In genomic region chr13:98321356-98321755, GRCh38 we compare ENCODE assay signal across 3 cellular contexts.
TF ChIP-seq lines count a peak whose summit lies in the region.

No MANE protein-coding gene starts in this region.

TF ChIP-seq in SK-N-SH treated with all-trans-retinoic acid at 6 μM for 48 hours, 23 proteins besides CTCF, POLR2A, EP300 and RAD21:
- TF ChIP-seq ZNF8 (CRISPR knock-in tag; IDR thresholded peaks at IDR 0.05) (peak; percentile 47; the same call in 1 of the 2 replicates), ZFP3 (CRISPR knock-in tag; IDR thresholded peaks at IDR 0.05) (no peak)

TF ChIP-seq in SK-N-SH, 30 proteins besides CTCF, POLR2A, EP300 and RAD21:
- TF ChIP-seq PBX3 (IDR thresholded peaks at IDR 0.05) (no peak), RXRA (IDR thresholded peaks at IDR 0.05; ENCODE audit: borderline replicate concordance, low read depth) (no peak), MXI1 (IDR thresholded peaks at IDR 0.05; ENCODE audit: low read depth, low read length) (no peak), TEAD4 (IDR thresholded peaks at IDR 0.05; ENCODE audit: borderline replicate concordance, insufficient read depth) (no peak)
TF ChIP-seq in SK-N-SH: peak in this region for 0.

TF ChIP-seq in H1, 55 proteins besides CTCF, POLR2A, EP300 and RAD21:
- TF ChIP-seq RFX5 (IDR thresholded peaks at IDR 0.05; ENCODE audit: borderline replicate concordance, low read depth, low read length) (no peak), E2F6 (IDR thresholded peaks at IDR 0.05) (no peak), SIRT6 (IDR thresholded peaks at IDR 0.05; ENCODE audit: low read length) (no peak), SRF (IDR thresholded peaks at IDR 0.05; ENCODE audit: low read depth, low read length) (no peak), POU5F1 (IDR thresholded peaks at IDR 0.05; ENCODE audit: low read depth, low read length) (no peak), ATF2 (IDR thresholded peaks at IDR 0.05; ENCODE audit: low read length) (no peak), CTBP2 (IDR thresholded peaks at IDR 0.05; ENCODE audit: borderline replicate concordance, insufficient read depth, insufficient read length, low read length) (no peak), SIX5 (IDR thresholded peaks at IDR 0.05; ENCODE audit: low read depth, low read length) (no peak), JUND (IDR thresholded peaks at IDR 0.05; ENCODE audit: low read length) (no peak), TBP (IDR thresholded peaks at IDR 0.05; ENCODE audit: low read depth, low read length) (no peak), GABPA (IDR thresholded peaks at IDR 0.05; ENCODE audit: borderline replicate concordance, insufficient read depth, low read length) (no peak), JUN (IDR thresholded peaks at IDR 0.05; ENCODE audit: low read depth, low read length) (no peak), BCL11A (IDR thresholded peaks at IDR 0.05; ENCODE audit: low read depth in 2 of 2, low read length in 2 of 2) (no peak)
